In the genomic region with DNA sequence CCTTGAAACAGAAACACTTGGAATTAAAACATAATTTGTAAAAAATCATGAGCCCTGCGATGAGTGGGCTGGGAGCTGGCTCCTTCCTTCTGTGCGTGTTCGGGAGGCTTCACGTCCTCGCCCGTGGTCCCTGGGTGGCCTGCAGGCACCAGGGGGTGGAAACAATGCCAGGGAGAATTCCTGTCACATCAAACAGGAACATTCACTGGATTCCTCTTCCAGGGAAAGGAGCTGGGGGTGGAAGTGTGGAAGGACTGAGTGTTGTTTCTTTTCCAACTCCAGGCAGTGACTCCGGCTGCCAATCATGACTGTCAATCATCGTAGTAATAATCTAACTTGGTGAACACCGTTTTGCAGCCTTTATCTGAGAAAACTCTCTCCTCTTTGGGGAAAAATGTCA, we compare ENCODE assay signal across 21 cellular contexts. TPM values are rescaled to one million over a fixed set of nuclear protein-coding genes. Genes with fewer than 3 reads are reported as not detected.
A peak's percentile ranks its signal among the peaks of the same experiment; 100 is the strongest.
DNase-seq lines count a peak whose midpoint lies in the region; ATAC-seq, FAIRE-seq and TF ChIP-seq lines count a peak whose summit lies in the region.
"Had no signal": no experiment of that assay in that cellular context is flagged by ENCODE, and none has a peak within 500 bp of the region (broad histone marks: within the 10 kb centered on the region; RNA-seq: fewer than 3 reads in every experiment).

No MANE protein-coding gene starts in this region.

- peaks cover 28% of the 10 kb centered on the region for H4K20me1 ChIP-seq in astrocyte (ENCODE audit: insufficient read depth, low read length)
- H4K20me1 ChIP-seq in smooth muscle cell (ENCODE audit: low read depth): peaks cover 6% of the 10 kb centered on the region

- H3K4me3 ChIP-seq in cardiac muscle cell (no peak overlapping the region), right cardiac atrium (ENCODE audit: low read length) (no peak overlapping the region), astrocyte (ENCODE audit: insufficient read depth, low read depth, low read length) (no peak overlapping the region), liver (ENCODE audit: low read depth in 1 of 3, low read length in 3 of 3) (no peak overlapping the region), smooth muscle cell (no peak overlapping the region)
- H3K4me3 ChIP-seq: BLaER1, PC-9 had no signal

- H3K27me3 Mint-ChIP-seq in astrocyte (ENCODE audit: low read depth, unreplicated experiment): no peaks in the 10 kb centered on the region
- H3K27me3 Mint-ChIP-seq: CD8-positive, alpha-beta memory T cell had no signal

- intact Hi-C loops in right cardiac atrium (cut with DNase I): no loop called here

- H3F3A ChIP-seq in smooth muscle cell (ENCODE audit: low read depth): no peaks in the 10 kb centered on the region

- no peak for TF ChIP-seq CTCF in cardiac muscle cell (IDR thresholded peaks at IDR 0.05; ENCODE audit: low read depth, low read length)
- TF ChIP-seq CTCF in astrocyte (IDR thresholded peaks at IDR 0.05; ENCODE audit: insufficient read depth, low read depth, low read length): no peak
- no peak for TF ChIP-seq CTCF in liver (IDR thresholded peaks at IDR 0.05; ENCODE audit: low read depth, low read length, missing input control)
- TF ChIP-seq CTCF in smooth muscle cell (IDR thresholded peaks at IDR 0.05; ENCODE audit: borderline replicate concordance, insufficient read depth, poor library complexity, severe bottlenecking): no peak

- 81% methylated on average over 9 of the region's 9 CpGs for WGBS in right cardiac atrium
- WGBS in liver: 87% methylated on average over 9 of the region's 9 CpGs
- 95% methylated on average over 9 of the region's 9 CpGs for WGBS in smooth muscle cell (ENCODE audit: low lambda C conversion rate)

- TF ChIP-seq RAD21 in liver (IDR thresholded peaks at IDR 0.05): no peak

- H3K4me1 Mint-ChIP-seq in astrocyte (ENCODE audit: low read depth, unreplicated experiment): peaks cover 22% of the 10 kb centered on the region

- H3K36me3 Mint-ChIP-seq in astrocyte (ENCODE audit: low read depth, unreplicated experiment): peaks cover 35% of the 10 kb centered on the region

- no peaks in the 10 kb centered on the region for H3K9me3 Mint-ChIP-seq in astrocyte (ENCODE audit: unreplicated experiment)
- H3K9me3 Mint-ChIP-seq: CD8-positive, alpha-beta memory T cell had no signal

- H3K27me3 ChIP-seq in cardiac muscle cell (no peaks in the 10 kb centered on the region), right cardiac atrium (ENCODE audit: control insufficient read depth, insufficient read depth) (no peaks in the 10 kb centered on the region), astrocyte (ENCODE audit: insufficient read depth, low read length) (no peaks in the 10 kb centered on the region), liver (ENCODE audit: control insufficient read depth in 4 of 4, insufficient read depth in 4 of 4, low read length in 3 of 4) (no peaks in the 10 kb centered on the region), smooth muscle cell (ENCODE audit: low read depth) (no peaks in the 10 kb centered on the region)
- H3K27me3 ChIP-seq: BLaER1 had no signal

- FAIRE-seq in astrocyte (lab: Jason Lieb, UNC): no peak
- FAIRE-seq: GM12892, H54 had no signal

- no peak overlapping the region for H3K4me3 Mint-ChIP-seq in astrocyte (ENCODE audit: unreplicated experiment)
- H3K4me3 Mint-ChIP-seq: CD8-positive, alpha-beta memory T cell had no signal

- peak overlapping the region; percentile 75 for H3K27ac Mint-ChIP-seq in astrocyte (ENCODE audit: unreplicated experiment)

- H3K79me2 ChIP-seq in astrocyte (ENCODE audit: insufficient read depth, low read length) (peaks cover 6% of the 10 kb centered on the region), smooth muscle cell (ENCODE audit: low read depth) (no peaks in the 10 kb centered on the region)

- H3K9ac ChIP-seq in astrocyte (ENCODE audit: low read length): no peak overlapping the region
- no peak overlapping the region for H3K9ac ChIP-seq in liver (ENCODE audit: low read depth in 1 of 2, low read length in 2 of 2)
- no peak overlapping the region for H3K9ac ChIP-seq in smooth muscle cell (ENCODE audit: low read depth)
- H3K9ac ChIP-seq: BLaER1 had no signal

- H3K4me2 ChIP-seq in astrocyte (ENCODE audit: low read length) (no peak overlapping the region), smooth muscle cell (no peak overlapping the region)
- H3K4me2 ChIP-seq: BLaER1, PC-9 had no signal

- H2AFZ ChIP-seq in astrocyte (ENCODE audit: low read depth, low read length): no peak overlapping the region
- H2AFZ ChIP-seq in smooth muscle cell (ENCODE audit: low read depth): no peak overlapping the region
- H2AFZ ChIP-seq: PC-9 had no signal

- H3K27ac ChIP-seq in cardiac muscle cell (peak overlapping the region; percentile 43), right cardiac atrium (ENCODE audit: low read length) (no peak overlapping the region), astrocyte (ENCODE audit: low read depth, low read length) (no peak overlapping the region), liver (ENCODE audit: low read depth in 1 of 2, low read length in 2 of 2) (peak overlapping the region; percentile 10 to 16), smooth muscle cell (ENCODE audit: low read depth) (no peak overlapping the region)
- H3K27ac ChIP-seq: BLaER1, PC-9 had no signal

- no peak for ATAC-seq in right cardiac atrium
- ATAC-seq in GM18873 (IDR thresholded peaks at IDR 0.05; ENCODE audit: low FRiP score, unreplicated experiment): no peak
- ATAC-seq: Right ventricle myocardium inferior had no signal

- no peaks in the 10 kb centered on the region for H3K4me1 ChIP-seq in cardiac muscle cell (ENCODE audit: low read depth)
- H3K4me1 ChIP-seq in right cardiac atrium (ENCODE audit: control insufficient read depth, insufficient read depth, low read length): no peaks in the 10 kb centered on the region
- H3K4me1 ChIP-seq in astrocyte (ENCODE audit: insufficient read depth, low read length): no peaks in the 10 kb centered on the region
- H3K4me1 ChIP-seq in liver (ENCODE audit: control insufficient read depth in 4 of 4, insufficient read depth in 4 of 4, low read length in 3 of 4): peaks cover 7 to 22% (median 12%) of the 10 kb centered on the region in 4 donors
- H3K4me1 ChIP-seq in smooth muscle cell (ENCODE audit: low read depth): no peaks in the 10 kb centered on the region

- no peak for DNase-seq in cardiac muscle cell (ENCODE audit: low read depth in 1 of 2, low spot score in 1 of 2)
- no peak for DNase-seq in right cardiac atrium
- no peak for DNase-seq in astrocyte (ENCODE audit: low read depth)
- no peak for DNase-seq in smooth muscle cell (lab: John Stamatoyannopoulos, UW; ENCODE audit: unreplicated experiment)
- DNase-seq in T1000 (lab: John Stamatoyannopoulos, UW): no peak
- DNase-seq in activated effector memory CD4-positive, alpha-beta T cell treated with anti-CD3 and anti-CD28 coated beads, Interleukin-2, amount 50 U/mL, for 16 hours: no peak
- DNase-seq: GF-D8, KBM-7, NCI-H1417 treated with DMSO at 0.1 percent for 48 hours, NCI-H2029, NCI-H2171, NCI-H446 treated with DMSO at 0.1 percent for 48 hours, NCI-H774, PC-9 had no signal

- H3K36me3 ChIP-seq in cardiac muscle cell (peaks cover 33% of the 10 kb centered on the region), astrocyte (ENCODE audit: insufficient read depth, low read length) (peaks cover 20% of the 10 kb centered on the region), liver (ENCODE audit: control insufficient read depth in 4 of 4, insufficient read depth in 3 of 4, low read depth in 1 of 4, low read length in 3 of 4) (peaks cover 8 to 36% (median 20%) of the 10 kb centered on the region in 4 donors), smooth muscle cell (ENCODE audit: low read depth) (no peaks in the 10 kb centered on the region)

- no peaks in the 10 kb centered on the region for H3K9me3 ChIP-seq in cardiac muscle cell (ENCODE audit: low read depth)
- H3K9me3 ChIP-seq in right cardiac atrium (ENCODE audit: control insufficient read depth, low read length): no peaks in the 10 kb centered on the region
- no peaks in the 10 kb centered on the region for H3K9me3 ChIP-seq in astrocyte (ENCODE audit: insufficient read depth, low read depth, low read length)
- no peaks in the 10 kb centered on the region for H3K9me3 ChIP-seq in liver (ENCODE audit: control insufficient read depth in 4 of 4, low read length in 3 of 4)
- H3K9me3 ChIP-seq in smooth muscle cell (replicated peaks; ENCODE audit: low read depth): no peaks in the 10 kb centered on the region
- H3K9me3 ChIP-seq: BLaER1 had no signal

TF ChIP-seq in liver, 16 proteins besides CTCF, POLR2A, EP300 and RAD21 (continues in another document):
- TF ChIP-seq GABPA (IDR thresholded peaks at IDR 0.05 in 1 of 2, conservative IDR thresholded peaks at IDR 0.05 in 1 of 2) (no peak), YY1 (IDR thresholded peaks at IDR 0.05) (no peak), SP1 (IDR thresholded peaks at IDR 0.05) (no peak)

RNA-seq across cellular contexts. Expression of gene TOR1A, which starts 10.3 kb away (rescaled TPM):
- total RNA-seq in cardiac muscle cell (28.2 and 39.4 TPM in 2 replicates), right cardiac atrium (10 to 100 TPM; 18.0 to 22.4 (median 19.6) TPM), astrocyte (65.3 and 67.4 TPM in 2 replicates), liver (10 to 100 TPM; 18.3 to 30.5 TPM), smooth muscle cell (38.8 and 46.1 TPM in 2 replicates)
- polyA plus RNA-seq in cardiac muscle cell (33.5 and 35.2 TPM in 2 replicates), right cardiac atrium (16.1 TPM), liver (10 to 100 TPM; 29.1 to 34.0 TPM), smooth muscle cell (38.5 and 43.1 TPM in 2 replicates)

RNA-seq across cellular contexts. Expression of gene TOR1B, which starts 10.7 kb away (rescaled TPM):
- 15.5 and 18.0 TPM in 2 replicates for total RNA-seq in cardiac muscle cell
- polyA plus RNA-seq in cardiac muscle cell: 12.7 and 16.4 TPM in 2 replicates
- 10 to 100 TPM in 2 of 4 donors, 1 to 10 TPM in 2; 8.8 to 12.2 (median 10.6) TPM for total RNA-seq in right cardiac atrium
- polyA plus RNA-seq in right cardiac atrium: 10.0 TPM
- 31.6 and 39.4 TPM in 2 replicates for total RNA-seq in astrocyte
- total RNA-seq in liver: 10 to 100 TPM; 18.6 to 31.9 TPM
- 10 to 100 TPM; 12.8 to 17.1 TPM for polyA plus RNA-seq in liver
- 43.4 and 60.0 TPM in 2 replicates for total RNA-seq in smooth muscle cell
- 10.3 and 13.8 TPM in 2 replicates for polyA plus RNA-seq in smooth muscle cell

RNA-seq across cellular contexts. Expression of gene C9orf78, which starts 21.4 kb away (rescaled TPM):
- total RNA-seq in cardiac muscle cell: 31.1 and 66.5 TPM in 2 replicates
- polyA plus RNA-seq in cardiac muscle cell: 56.5 and 65.5 TPM in 2 replicates
- total RNA-seq in right cardiac atrium: 10 to 100 TPM; 31.9 to 40.9 (median 33.9) TPM
- polyA plus RNA-seq in right cardiac atrium: 55.9 TPM
- 37.8 and 38.0 TPM in 2 replicates for total RNA-seq in astrocyte
- total RNA-seq in liver: 10 to 100 TPM; 37.2 to 64.6 TPM
- polyA plus RNA-seq in liver: 10 to 100 TPM; 31.1 to 84.2 TPM
- 38.0 and 42.3 TPM in 2 replicates for total RNA-seq in smooth muscle cell
- polyA plus RNA-seq in smooth muscle cell: 53.8 and 78.0 TPM in 2 replicates

RNA-seq across cellular contexts. Expression of gene USP20, which starts 21.6 kb away (rescaled TPM):
- total RNA-seq in cardiac muscle cell: 36.7 and 47.3 TPM in 2 replicates
- polyA plus RNA-seq in cardiac muscle cell: 32.7 and 43.4 TPM in 2 replicates
- 10 to 100 TPM; 15.3 to 18.4 (median 16.7) TPM for total RNA-seq in right cardiac atrium
- polyA plus RNA-seq in right cardiac atrium: 12.9 TPM
- 24.1 and 24.9 TPM in 2 replicates for total RNA-seq in astrocyte
- 10 to 100 TPM; 11.7 to 19.8 TPM for total RNA-seq in liver
- 1 to 10 TPM; 8.2 to 8.8 TPM for polyA plus RNA-seq in liver
- total RNA-seq in smooth muscle cell: 14.6 and 22.3 TPM in 2 replicates
- polyA plus RNA-seq in smooth muscle cell: 29.7 and 35.7 TPM in 2 replicates

Comparison
In these comparisons a context has a peak if more than half of its experiments do, and no peak if none do; other contexts are left out.
1. H3K27ac ChIP-seq: peak in cardiac muscle cell (single experiment) and liver (2 of 2); none in right cardiac atrium (single experiment), astrocyte (single experiment) and smooth muscle cell (single experiment).